ENCODE assay signal across 1 cellular context in genomic region chr4:139329665-139330200, GRCh38.
TF ChIP-seq lines count a peak whose summit lies in the region.

No MANE protein-coding gene starts in this region.

TF ChIP-seq in WTC11, 78 proteins besides CTCF, POLR2A, EP300 and RAD21 (continued from another document):
- TF ChIP-seq AFF4 (CRISPR knock-in tag; IDR thresholded peaks at IDR 0.05; ENCODE audit: borderline replicate concordance), result no peak
- no peak for TF ChIP-seq HMGXB4 (CRISPR knock-in tag; IDR thresholded peaks at IDR 0.05)
- no peak for TF ChIP-seq ESRRA (CRISPR knock-in tag; IDR thresholded peaks at IDR 0.05; ENCODE audit: borderline replicate concordance)
- TF ChIP-seq ZNF281 (CRISPR knock-in tag; IDR thresholded peaks at IDR 0.05), result no peak
- TF ChIP-seq IRF1 (CRISPR knock-in tag; IDR thresholded peaks at IDR 0.05), result no peak
- no peak for TF ChIP-seq ZNF317 (CRISPR knock-in tag; IDR thresholded peaks at IDR 0.05; ENCODE audit: borderline replicate concordance, low read depth)
- TF ChIP-seq ZNF138 (CRISPR knock-in tag; conservative IDR thresholded peaks at IDR 0.05), result no peak
- TF ChIP-seq OVOL2 (CRISPR knock-in tag; IDR thresholded peaks at IDR 0.05; ENCODE audit: borderline replicate concordance), result no peak
- no peak for TF ChIP-seq RELA (CRISPR knock-in tag; IDR thresholded peaks at IDR 0.05; ENCODE audit: borderline replicate concordance)
- TF ChIP-seq GRHL2 (CRISPR knock-in tag; IDR thresholded peaks at IDR 0.05; ENCODE audit: insufficient replicate concordance, severe bottlenecking), result no peak
- no peak for TF ChIP-seq ZNF232 (CRISPR knock-in tag; IDR thresholded peaks at IDR 0.05)
TF ChIP-seq in WTC11: peak in this region for 0.
